In the genomic region with DNA sequence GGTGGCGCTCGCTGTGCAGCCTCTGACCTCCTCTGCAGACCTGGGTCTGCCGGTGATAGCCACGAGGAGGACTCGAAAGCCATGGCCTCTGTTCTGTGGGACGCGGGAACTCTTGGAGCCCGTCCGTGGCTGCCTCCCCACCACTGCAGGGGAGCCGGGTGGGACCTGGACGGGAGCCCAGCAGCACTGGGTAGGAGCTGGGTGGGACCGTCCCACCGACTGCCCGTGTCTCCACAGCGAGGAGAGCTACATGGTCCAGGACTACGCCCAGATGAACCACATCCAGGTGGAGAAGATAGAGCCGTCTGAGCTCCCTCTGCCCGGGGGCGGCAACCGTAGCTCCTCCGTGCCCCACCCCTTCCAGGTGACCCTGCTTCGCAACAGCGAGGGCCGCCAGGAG, we compare ENCODE assay signal across 25 cellular contexts. TPM values are rescaled to one million over a fixed set of nuclear protein-coding genes. Genes with fewer than 3 reads are reported as not detected.
DNase-seq lines count a peak whose midpoint lies in the region; ATAC-seq, FAIRE-seq and TF ChIP-seq lines count a peak whose summit lies in the region.
"Had no signal": no experiment of that assay in that cellular context is flagged by ENCODE, and none has a peak within 500 bp of the region (broad histone marks: within the 10 kb centered on the region; RNA-seq: fewer than 3 reads in every experiment).

No MANE protein-coding gene starts in this region.

- H3K79me2 ChIP-seq in HepG2 (ENCODE audit: insufficient read depth, low read length) (no peaks in the 10 kb centered on the region), K562 (ENCODE audit: control insufficient read depth, insufficient read depth, low read length) (no peaks in the 10 kb centered on the region)

- TF ChIP-seq CTCF in HepG2 (CRISPR knock-in tag; IDR thresholded peaks at IDR 0.05) (no peak), right lobe of liver (IDR thresholded peaks at IDR 0.05) (no peak), HEK293 (tag by site-specific recombination; IDR thresholded peaks at IDR 0.05) (no peak), K562 (IDR thresholded peaks at IDR 0.05 in 2 of 3, conservative IDR thresholded peaks at IDR 0.05 in 1 of 3; ENCODE audit: insufficient read depth in 2 of 3, low read depth in 1 of 3, low read length in 3 of 3) (0 out of 6 replicates have a peak, but pooled peaks of 2 of the 3 experiments have one; percentile 5 to 29)

- DNase-seq in HepG2 (ENCODE audit: low spot score) (no peak), right lobe of liver (no peak), K562 (ENCODE audit: extremely low read depth in 1 of 4, low spot score in 3 of 4) (no peak), COR-L47 (lab: John Stamatoyannopoulos, UW) (no peak)
- no peak for DNase-seq in activated CD4-positive, alpha-beta T cell treated with anti-CD3 and anti-CD28 coated beads for 4 hours
- DNase-seq: 8988T; ACHN; AML-193; BE2C; CD4-positive, CD25-positive, alpha-beta regulatory T cell; CD8-positive, alpha-beta T cell; DMS 273 treated with DMSO at 0.1 percent for 48 hours; DMS79; GF-D8; GOT3 had no signal

- TF ChIP-seq POLR2A in HepG2 (IDR thresholded peaks at IDR 0.05; ENCODE audit: insufficient read depth in 1 of 2, low read depth in 2 of 2, low read length in 2 of 2) = no peak
- TF ChIP-seq POLR2A in right lobe of liver (IDR thresholded peaks at IDR 0.05) = no peak
- TF ChIP-seq POLR2A in K562 (conservative IDR thresholded peaks at IDR 0.05) = no peak

- H4K20me1 ChIP-seq in HepG2 (ENCODE audit: insufficient read depth, low read length) (no peaks in the 10 kb centered on the region), K562 (replicated peaks; ENCODE audit: control insufficient read depth, insufficient read depth, low read length) (peaks cover 21% of the 10 kb centered on the region)

- no peak for TF ChIP-seq RAD21 in HepG2 (CRISPR knock-in tag; IDR thresholded peaks at IDR 0.05)
- no peak for TF ChIP-seq RAD21 in K562 (CRISPR knock-in tag; conservative IDR thresholded peaks at IDR 0.05 in 1 of 2, IDR thresholded peaks at IDR 0.05 in 1 of 2)

- H3K27me3 ChIP-seq in HepG2 (ENCODE audit: control insufficient read depth in 1 of 2, insufficient read depth in 2 of 2, low read length in 2 of 2) = no peaks in the 10 kb centered on the region
- H3K27me3 ChIP-seq in right lobe of liver = no peaks in the 10 kb centered on the region
- peaks cover 3 to 27% of the 10 kb centered on the region in 2 experiments; a peak in 3 of 5 replicates for H3K27me3 ChIP-seq in K562 (ENCODE audit: control insufficient read depth in 2 of 2, insufficient read depth in 2 of 2, low read length in 2 of 2)
- H3K27me3 ChIP-seq: BE2C had no signal

- H3K9me1 ChIP-seq in K562 (ENCODE audit: control insufficient read depth, insufficient read depth, low read length) = no peaks in the 10 kb centered on the region

- H3K4me2 ChIP-seq in HepG2 (ENCODE audit: low read depth, low read length) = no peak overlapping the region
- no peak overlapping the region for H3K4me2 ChIP-seq in K562 (ENCODE audit: insufficient read depth, low read length)
- H3K4me2 ChIP-seq: A549 had no signal

- CTCF ChIA-PET in HepG2 (lab: Yijun Ruan, JAX; ENCODE audit: low intra/inter-chr PET ratio, low total read pairs) = no interaction called here
- CTCF ChIA-PET in HEK293 (lab: Yijun Ruan, JAX) = interaction anchor here (1.3 to 1.9 kb wide), 2 partner anchors 12 to 25 kb away, joined by 9 to 16 read pairs; no protein-coding TSS in a partner anchor
- CTCF ChIA-PET in K562 (lab: Yijun Ruan, JAX; ENCODE audit: low intra/inter-chr PET ratio) = no interaction called here

- no peaks in the 10 kb centered on the region for H3K9me3 ChIP-seq in HepG2 (ENCODE audit: low read length)
- H3K9me3 ChIP-seq in right lobe of liver = no peaks in the 10 kb centered on the region
- no peaks in the 10 kb centered on the region for H3K9me3 ChIP-seq in HEK293 (ENCODE audit: control insufficient read depth, insufficient read depth, low read depth, low read length)
- H3K9me3 ChIP-seq in K562 (replicated peaks; ENCODE audit: control insufficient read depth, insufficient read depth, low read depth, low read length) = no peaks in the 10 kb centered on the region
- H3K9me3 ChIP-seq: A549, BE2C, HAP-1 had no signal

- H3K4me1 ChIP-seq in HepG2 (ENCODE audit: insufficient read depth, low read length) = peaks cover 29% of the 10 kb centered on the region
- H3K4me1 ChIP-seq in right lobe of liver = peaks cover 0 to 15% (median 4%) of the 10 kb centered on the region in 4 donors
- H3K4me1 ChIP-seq in HEK293 (ENCODE audit: control insufficient read depth, insufficient read depth, low read length) = no peaks in the 10 kb centered on the region
- peaks cover 0 to 59% of the 10 kb centered on the region in 2 experiments; a peak in 2 of 5 replicates for H3K4me1 ChIP-seq in K562 (replicated peaks in 1 of 2; ENCODE audit: control insufficient read depth in 2 of 2, insufficient read depth in 2 of 2, low read length in 2 of 2)
- H3K4me1 ChIP-seq: BE2C, HAP-1 had no signal

- no peak overlapping the region for H2AFZ ChIP-seq in HepG2 (ENCODE audit: low read length)
- no peak overlapping the region for H2AFZ ChIP-seq in K562 (ENCODE audit: low read depth, low read length)

- H3K4me3 ChIP-seq in HepG2 (replicated peaks in 1 of 3; ENCODE audit: insufficient read depth in 1 of 3, low read depth in 2 of 3, low read length in 3 of 3) = no peak overlapping the region
- no peak overlapping the region for H3K4me3 ChIP-seq in right lobe of liver
- no peak overlapping the region for H3K4me3 ChIP-seq in HEK293 (ENCODE audit: low read depth, low read length)
- H3K4me3 ChIP-seq in K562 = no peak overlapping the region
- H3K4me3 ChIP-seq: A549, HAP-1 had no signal

- no peak for ATAC-seq in HepG2
- ATAC-seq in right lobe of liver = no peak
- ATAC-seq in K562 = no peak; the same call in 1 of the 3 replicates
- ATAC-seq in HG02973 (IDR thresholded peaks at IDR 0.05; ENCODE audit: unreplicated experiment) = no peak
- ATAC-seq in GM19455 (IDR thresholded peaks at IDR 0.05; ENCODE audit: unreplicated experiment) = no peak
- ATAC-seq: CD8-positive, alpha-beta T cell had no signal

- no peak for TF ChIP-seq EP300 in HepG2 (IDR thresholded peaks at IDR 0.05; ENCODE audit: low read depth in 2 of 2, low read length in 2 of 2)
- no peak for TF ChIP-seq EP300 in HepG2 (CRISPR knock-in tag; IDR thresholded peaks at IDR 0.05; ENCODE audit: borderline replicate concordance)
- TF ChIP-seq EP300 in K562 (IDR thresholded peaks at IDR 0.05; ENCODE audit: low read length) = no peak

- 92% methylated on average over 8 of the region's 24 CpGs for WGBS in HepG2 (ENCODE audit: low lambda C conversion rate)
- no CpG with 5 or more reads among the region's 24 CpGs for WGBS in right lobe of liver (ENCODE audit: insufficient coverage, low coverage, low lambda C conversion rate, missing lambda C conversion rate)
- WGBS in K562 (ENCODE audit: insufficient coverage, low coverage, missing lambda C conversion rate) = 8% methylated on average over 24 of the region's 24 CpGs

- no peak overlapping the region for H3K9ac ChIP-seq in HepG2 (ENCODE audit: insufficient read depth, low read depth, low read length)
- no peak overlapping the region for H3K9ac ChIP-seq in K562 (ENCODE audit: insufficient read depth in 1 of 2, low read depth in 2 of 2, low read length in 2 of 2)

- POLR2A ChIA-PET in HepG2 (lab: Yijun Ruan, JAX) (interaction anchor here (1.7 to 1.8 kb wide), 2 partner anchors 18 to 21 kb away, joined by 5 read pairs; no protein-coding TSS in a partner anchor), HEK293 (lab: Yijun Ruan, JAX) (interaction anchor here (0.9 kb wide), 1 partner anchor 9 kb away, joined by 6 read pairs; no protein-coding TSS in a partner anchor), K562 (lab: Yijun Ruan, JAX) (interaction anchor here (0.6 kb wide), 1 partner anchor 1644 kb away, joined by 3 read pairs; no protein-coding TSS in a partner anchor)

- H3K27ac ChIP-seq in HepG2 (ENCODE audit: extremely low read length, insufficient read depth, low read length) (no peak overlapping the region), right lobe of liver (no peak overlapping the region), HEK293 (ENCODE audit: extremely low read depth, low read depth, low read length) (no peak overlapping the region), K562 (ENCODE audit: extremely low read depth, low read depth, low read length) (no peak overlapping the region)
- H3K27ac ChIP-seq: A549, C4-2B had no signal

- BruUV-seq in HepG2 (replicated peaks; lab: Mats Ljungman, UMichigan) (no TSS peak), K562 (replicated peaks; lab: Mats Ljungman, UMichigan) (no TSS peak)

- no peak for FAIRE-seq in HepG2 (lab: Jason Lieb, UNC)
- no peak for FAIRE-seq in K562 (lab: Jason Lieb, UNC)
- FAIRE-seq: A549, D721Med, GM12891, GM18507, H54 had no signal

- H3K36me3 ChIP-seq in HepG2 (replicated peaks in 1 of 2; ENCODE audit: control insufficient read depth in 1 of 2, insufficient read depth in 2 of 2, low read length in 2 of 2) (peaks cover 10 to 22% of the 10 kb centered on the region in 2 experiments; a peak in 3 of 5 replicates), right lobe of liver (no peaks in the 10 kb centered on the region), HEK293 (ENCODE audit: control insufficient read depth in 2 of 2, insufficient read depth in 1 of 2, low read length in 2 of 2) (peaks cover 0 to 6% of the 10 kb centered on the region in 2 experiments; a peak in 1 of 3 replicates), K562 (ENCODE audit: control insufficient read depth, insufficient read depth, low read length) (no peaks in the 10 kb centered on the region)
- H3K36me3 ChIP-seq: BE2C, HAP-1 had no signal

- in situ Hi-C loops in HepG2 (cut with HindIII; ENCODE audit: extremely low pct_ligation_motif_present, low pct_unique_long_range_greater_than_20kb) (no loop called here), K562 (cut with MboI) (no loop called here)

- intact Hi-C loops in HepG2 (cut with micrococcal nuclease; ENCODE audit: unreplicated experiment) = no loop called here
- intact Hi-C loops in right lobe of liver (cut with DNase I) = no loop called here
- intact Hi-C loops in K562 (cut with micrococcal nuclease) = no loop called here

RNA-seq across cellular contexts. Expression of a gene that starts 23.7 kb away (rescaled TPM):
- total RNA-seq in HepG2 (2016; rRNA removed; fragmentation: Illumina TruSeq; extraction: Trizol) = 15.9 and 20.3 TPM in 2 replicates
- total RNA-seq in HepG2 (2016; cell fraction: cytosol; rRNA removed; fragmentation: Illumina TruSeq; extraction: Trizol; ENCODE audit: low read depth) = 6.0 and 6.6 TPM in 2 replicates
- total RNA-seq in HepG2 (2016; cell fraction: insoluble cytoplasmic fraction; rRNA removed; fragmentation: Illumina TruSeq; extraction: Trizol) = 14.5 and 24.2 TPM in 2 replicates
- 7.4 and 7.6 TPM in 2 replicates for total RNA-seq in HepG2 (2016; cell fraction: membrane; rRNA removed; fragmentation: Illumina TruSeq; extraction: Trizol)
- total RNA-seq in HepG2 (2016; cell fraction: nucleus; rRNA removed; fragmentation: Illumina TruSeq; extraction: Trizol) = 21.4 and 22.0 TPM in 2 replicates
- polyA plus RNA-seq in HepG2 (2011; rRNA removed) = 39.9 and 59.7 TPM in 2 replicates
- 23.3 and 35.8 TPM in 2 replicates for polyA plus RNA-seq in HepG2 (2011; cell fraction: cytosol; rRNA removed)
- polyA plus RNA-seq in HepG2 (2011; cell fraction: nucleus; rRNA removed) = 382 and 454 TPM in 2 replicates
- polyA plus RNA-seq in HepG2 (2012) = 19.7 and 28.0 TPM in 2 replicates
- polyA plus RNA-seq in HepG2 (2016; cell fraction: cytosol; fragmentation: Illumina TruSeq; extraction: Trizol; ENCODE audit: low read depth) = 2.5 and 2.8 TPM in 2 replicates
- 12.5 and 17.8 TPM in 2 replicates for polyA plus RNA-seq in HepG2 (2016; cell fraction: insoluble cytoplasmic fraction; fragmentation: Illumina TruSeq; extraction: Trizol; ENCODE audit: low read depth)
- polyA plus RNA-seq in HepG2 (2016; cell fraction: membrane; fragmentation: Illumina TruSeq; extraction: Trizol; ENCODE audit: low read depth) = 4.2 and 4.8 TPM in 2 replicates
- polyA plus RNA-seq in HepG2 (2016; cell fraction: nucleus; fragmentation: Illumina TruSeq; extraction: Trizol; ENCODE audit: insufficient read depth, low read depth) = 58.7 and 59.2 TPM in 2 replicates
- polyA minus RNA-seq in HepG2 (2011; rRNA and poly(A)+ RNA removed; ENCODE audit: low replicate concordance) = 30.5 and 69.1 TPM in 2 replicates
- polyA minus RNA-seq in HepG2 (2011; cell fraction: cytosol; rRNA and poly(A)+ RNA removed) = 13.4 and 17.4 TPM in 2 replicates
- polyA minus RNA-seq in HepG2 (2011; cell fraction: nucleus; rRNA and poly(A)+ RNA removed) = 38.4 and 41.6 TPM in 2 replicates
- 10 to 100 TPM in 2 of 6 experiments, 1 to 10 TPM in 4; 2.1 to 16.3 (median 7.5) TPM for total RNA-seq in right lobe of liver
- 1.6 and 7.5 TPM in 2 replicates for total RNA-seq in K562 (2011; cell fraction: chromatin; rRNA removed; ENCODE audit: low replicate concordance)
- total RNA-seq in K562 (2011; cell fraction: nucleolus; rRNA removed) = 3.9 and 5.7 TPM in 2 replicates
- total RNA-seq in K562 (2011; cell fraction: nucleoplasm; rRNA removed) = 2.1 and 3.2 TPM in 2 replicates
- total RNA-seq in K562 (2014; rRNA removed) = 0.45 and 0.94 TPM in 2 replicates
- total RNA-seq in K562 (2014; rRNA removed; fragmentation: Illumina TruSeq; extraction: Trizol) = 0.06 and 0.15 TPM in 2 replicates
- total RNA-seq in K562 (2015; rRNA removed; fragmentation: Illumina TruSeq; extraction: Trizol) = 0.11 and 0.25 TPM in 2 replicates
- total RNA-seq in K562 (2021) = 0.98 and 1.2 TPM in 2 replicates
- 0.78 and 0.93 TPM in 2 replicates for polyA plus RNA-seq in K562 (2011; rRNA removed)
- polyA plus RNA-seq in K562 (2011; cell fraction: cytosol; rRNA removed) = 0.49 and 1.9 TPM in 2 replicates
- polyA plus RNA-seq in K562 (2011; cell fraction: nucleus; rRNA removed) = 2.9 and 7.4 TPM in 2 replicates
- 0.49 and 2.9 TPM in 2 replicates for polyA plus RNA-seq in K562 (2012)
- polyA plus RNA-seq in K562 (2014; fragmentation: Illumina TruSeq; extraction: Trizol) = 0.49 and 0.66 TPM in 2 replicates
- polyA plus RNA-seq in K562 (2014; fragmentation: Nextera tagmentation; extraction: Ambion mirVana) = not detected
- 0.78 and 1.2 TPM in 2 replicates for polyA plus RNA-seq in K562 (2014; rRNA removed)
- polyA minus RNA-seq in K562 (2011; rRNA and poly(A)+ RNA removed) = 1.3 and 3.0 TPM in 2 replicates
- 0.91 and 1.5 TPM in 2 replicates for polyA minus RNA-seq in K562 (2011; cell fraction: cytosol; rRNA and poly(A)+ RNA removed)
- polyA minus RNA-seq in K562 (2011; cell fraction: nucleus; rRNA and poly(A)+ RNA removed) = 2.4 and 4.6 TPM in 2 replicates
- total RNA-seq: CD4-positive, CD25-positive, alpha-beta regulatory T cell; CD8-positive, alpha-beta T cell had no signal
- polyA plus RNA-seq: CD4-positive, CD25-positive, alpha-beta regulatory T cell had no signal

Comparison
In these comparisons a context has a peak if more than half of its experiments do, and no peak if none do; other contexts are left out.
1. CTCF ChIP-seq: peak in K562 (2 of 3); none in HepG2 (single experiment), right lobe of liver (0 of 4) and HEK293 (single experiment).